In the genomic region with DNA sequence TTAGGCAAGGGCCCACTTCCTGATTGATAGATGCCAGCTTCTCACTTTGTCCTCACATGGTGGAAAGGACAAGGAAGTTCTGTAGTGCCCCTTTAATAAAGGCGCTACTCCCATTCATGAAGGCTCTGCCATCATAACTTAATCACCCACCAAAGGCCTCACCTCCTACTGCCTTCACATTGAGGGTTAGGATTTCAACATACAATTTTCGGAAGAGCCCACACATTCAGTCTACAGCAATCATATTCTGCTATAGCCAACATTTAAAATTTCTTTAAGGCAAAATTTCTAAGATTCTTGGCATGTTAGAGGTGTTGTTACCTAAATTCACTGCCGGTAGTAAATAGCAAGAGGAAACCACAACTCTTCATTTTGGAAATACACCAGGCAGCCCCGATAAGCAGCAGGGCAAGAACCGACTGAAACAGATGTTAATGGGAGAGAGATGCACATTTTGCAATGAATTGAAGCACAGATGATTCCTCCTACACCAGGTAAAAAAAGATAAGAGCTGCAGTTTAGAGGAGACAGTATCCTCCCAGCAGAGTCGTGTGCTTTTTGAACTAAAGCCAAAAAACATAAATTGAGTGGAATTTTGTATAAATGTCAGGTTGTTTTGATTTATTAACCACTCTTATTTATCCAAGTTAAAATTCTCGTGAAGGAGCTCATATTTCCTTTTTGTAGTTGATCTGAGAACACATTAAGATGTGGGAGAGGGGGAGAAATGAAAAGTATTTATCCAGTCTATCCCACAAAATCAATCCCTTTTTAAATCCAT, we compare ENCODE assay signal across 34 cellular contexts.
"Had no signal": no experiment of that assay in that cellular context is flagged by ENCODE, and none has a peak within 500 bp of the region (broad histone marks: within the 10 kb centered on the region; RNA-seq: fewer than 3 reads in every experiment).

No MANE protein-coding gene starts in this region.

- H3K4me2 ChIP-seq: smooth muscle cell had no signal

- H3K27me3 ChIP-seq: gastrocnemius medialis, neutrophil, ovary, right atrium auricular region, thyroid gland, upper lobe of right lung had no signal

- FAIRE-seq: bronchial epithelial cell, endometrium had no signal

- H3K27ac ChIP-seq: epithelial cell of prostate, gastrocnemius medialis, left ventricle myocardium inferior, neutrophil, ovary, prostate gland, right atrium auricular region, thyroid gland, upper lobe of right lung had no signal

- H3K36me3 ChIP-seq: gastrocnemius medialis, left ventricle myocardium inferior, neutrophil, ovary, prostate gland, right atrium auricular region, thyroid gland, upper lobe of right lung had no signal

- H3K4me1 ChIP-seq: gastrocnemius medialis, left ventricle myocardium inferior, prostate gland, right atrium auricular region, thyroid gland, upper lobe of right lung had no signal

- ATAC-seq: activated naive CD8-positive, alpha-beta T cell treated with anti-CD3 and anti-CD28 coated beads, Interleukin-2, amount 50 U/mL, for 24 hours; activated T-helper 17 cell treated with anti-CD3 and anti-CD28 coated beads, Interleukin-2, amount 50 U/mL, for 72 hours; gastrocnemius medialis; mucosa of descending colon; stimulated activated memory B cell treated with anti-CD40 and anti-IgM and Interleukin-4, amounts not matched to agents 10 μg/mL and 1 μg/mL and 100 μg/mL, for 72 hours; stimulated activated naive CD8-positive, alpha-beta T cell treated with anti-CD3 and anti-CD28 coated beads, Interleukin-15, amount 100 ng/mL, for 72 hours; T-helper 17 cell; upper lobe of right lung; WTC11 had no signal

- DNase-seq: activated CD4-positive, alpha-beta memory T cell treated with anti-CD3 and anti-CD28 coated beads, Interleukin-2, amount 10 ng/mL, durations not matched to agents 7 days and 5 days; activated CD4-positive, alpha-beta T cell treated with anti-CD3 and anti-CD28 coated beads for 1 hour; activated CD4-positive, alpha-beta T cell treated with anti-CD3 and anti-CD28 coated beads, Interleukin-2, amount 10 ng/mL, durations not matched to agents 7 days and 5 days; activated CD8-positive, alpha-beta memory T cell treated with anti-CD3 and anti-CD28 coated beads, Interleukin-2, amount 50 U/mL, for 48 hours; activated naive CD8-positive, alpha-beta T cell treated with anti-CD3 and anti-CD28 coated beads, Interleukin-2, amount 50 U/mL, for 24 hours; activated T-cell treated with anti-CD3 and anti-CD28 coated beads, Interleukin-2, amount 50 U/mL, for 24 hours; dermis blood vessel endothelial cell; effector CD4-positive, alpha-beta T cell; gastrocnemius medialis; glutamatergic neuron; islet precursor cell; left ventricle myocardium inferior; mesendoderm; mucosa of descending colon; ovary; stimulated activated CD4-positive, alpha-beta T cell treated with anti-CD3 and anti-CD28 coated beads, Interleukin-1b, Interleukin-23, amount 100 ng/mL, for 48 hours; stimulated activated CD4-positive, alpha-beta T cell treated with anti-CD3 and anti-CD28 coated beads, Interleukin-4, amount 100 ng/mL, for 4 hours; stimulated activated CD8-positive, alpha-beta memory T cell treated with anti-CD3 and anti-CD28 coated beads, Interleukin-4, amount 100 ng/mL, for 48 hours; stimulated activated naive CD8-positive, alpha-beta T cell treated with anti-CD3 and anti-CD28 coated beads, Interleukin-15, amount 100 ng/mL, for 72 hours; substantia nigra; T-helper 17 cell; thyroid gland; upper lobe of right lung had no signal

- H3K9me3 ChIP-seq: gastrocnemius medialis, neutrophil, ovary, prostate gland, right atrium auricular region, thyroid gland, upper lobe of right lung had no signal

- H3K4me3 ChIP-seq: gastrocnemius medialis, left ventricle myocardium inferior, lung, mucosa of descending colon, ovary, prostate gland, right atrium auricular region, smooth muscle cell, thyroid gland, upper lobe of right lung had no signal
